Comparison of ENCODE assay signal across 8 cellular contexts in the genomic region with DNA sequence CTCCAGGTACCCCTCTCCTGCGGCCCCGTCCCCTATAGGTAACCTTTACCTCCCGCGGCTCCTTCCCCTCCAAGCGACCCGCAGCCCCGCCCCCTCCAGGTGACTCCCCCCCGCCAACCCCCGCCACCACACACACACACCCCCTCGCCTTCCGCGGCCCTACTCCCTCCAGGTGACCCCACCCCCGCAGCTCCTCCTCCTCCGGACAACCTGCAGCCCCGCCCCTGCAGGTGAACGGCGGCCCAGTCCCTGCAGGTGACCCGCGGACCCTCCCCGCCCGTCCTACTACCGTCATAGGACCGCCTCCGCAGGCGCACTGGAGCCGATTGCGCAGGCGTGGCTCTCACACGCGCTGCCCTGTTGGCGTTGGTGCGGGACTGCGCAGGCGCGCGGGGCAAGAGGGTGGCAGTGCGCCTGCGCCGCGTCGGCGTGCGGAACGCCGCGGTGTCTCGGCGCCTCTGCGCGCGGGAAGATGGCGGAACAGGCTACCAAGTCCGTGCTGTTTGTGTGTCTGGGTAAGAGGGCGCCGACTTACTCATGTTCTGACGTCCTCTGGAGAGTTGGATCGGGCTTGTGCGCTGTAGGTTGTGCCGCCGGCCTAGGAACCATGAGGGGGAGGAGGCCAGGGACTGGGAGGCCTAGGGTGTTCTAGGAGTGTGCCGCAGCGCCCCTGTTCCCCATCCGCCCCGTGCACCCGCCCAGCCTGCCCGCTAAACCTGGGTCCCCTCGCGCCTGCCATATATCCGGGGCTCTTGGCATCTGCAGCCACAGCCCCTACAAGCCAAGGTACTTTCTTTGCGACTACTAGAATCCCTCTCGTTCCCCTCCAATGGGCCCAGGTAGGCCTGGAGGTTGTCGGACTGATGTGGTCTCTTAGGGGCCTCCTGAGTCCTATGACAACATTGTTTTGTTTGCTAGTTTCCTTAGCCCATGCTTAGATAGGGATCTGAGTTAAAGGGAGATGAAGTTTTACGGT. TPM values are rescaled to one million over a fixed set of nuclear protein-coding genes. Genes with fewer than 3 reads are reported as not detected.
DNase-seq lines count a peak whose midpoint lies in the region; ATAC-seq lines count a peak whose summit lies in the region.

A gene (plus strand): TSS at position 455 of the 976 bp plus-strand sequence. CDS start 18 bp downstream, at position 473.

- no peak within 1 kb of the TSS for H2BK15ac ChIP-seq in mesendoderm (replicated peaks; ENCODE audit: low read depth)

- no peaks in the 10 kb centered on the region for H3K9me3 ChIP-seq in HUES48 (ENCODE audit: control insufficient read depth, insufficient read depth, low read length)
- H3K9me3 ChIP-seq in NT2/D1 (ENCODE audit: insufficient read depth, low read length): no peaks in the 10 kb centered on the region
- no peaks in the 10 kb centered on the region for H3K9me3 ChIP-seq in endocrine pancreas (ENCODE audit: control insufficient read depth, low read length)

- H3K4me1 ChIP-seq in HUES48 (ENCODE audit: control insufficient read depth, insufficient read depth, low read length): peaks cover 34% of the 10 kb centered on the region
- H3K4me1 ChIP-seq in NT2/D1 (ENCODE audit: insufficient read depth, insufficient read length): no peaks in the 10 kb centered on the region
- peaks cover 33% of the 10 kb centered on the region for H3K4me1 ChIP-seq in endocrine pancreas (ENCODE audit: control insufficient read depth, insufficient read depth, low read length)
- peaks cover 1% of the 10 kb centered on the region for H3K4me1 ChIP-seq in mesendoderm (ENCODE audit: control insufficient read depth, low read depth, low read length)

- peak within 1 kb of the TSS; percentile 99 for H3K56ac ChIP-seq in mesendoderm (ENCODE audit: low read length)

- CTCF ChIA-PET in activated CD8-positive, alpha-beta memory T cell treated with anti-CD3 and anti-CD28 coated beads, Interleukin-2, amount 10 ng/mL, durations not matched to agents 7 days and 5 days (lab: Charles Lee): interaction anchor here (1.0 to 3.8 kb wide), 3 partner anchors 10 to 18 kb away, joined by 4 to 12 read pairs (median 7); no protein-coding TSS in a partner anchor

- H3K27ac ChIP-seq in HUES48 (ENCODE audit: low read depth, low read length) (peak within 1 kb of the TSS; percentile 89), mesendoderm (ENCODE audit: low read depth, low read length) (peak within 1 kb of the TSS; percentile 28)

- H4K5ac ChIP-seq in mesendoderm (ENCODE audit: low read length): no peak within 1 kb of the TSS

- peak within 1 kb of the TSS; percentile 94 for H3K27ac Mint-ChIP-seq in activated CD8-positive, alpha-beta memory T cell treated with anti-CD3 and anti-CD28 coated beads, Interleukin-2, amount 10 ng/mL, durations not matched to agents 7 days and 5 days

- no peaks in the 10 kb centered on the region for H3K9me3 Mint-ChIP-seq in activated CD8-positive, alpha-beta memory T cell treated with anti-CD3 and anti-CD28 coated beads, Interleukin-2, amount 10 ng/mL, durations not matched to agents 7 days and 5 days (ENCODE audit: low read depth)

- H3K79me2 ChIP-seq in mesendoderm (ENCODE audit: control insufficient read depth, insufficient read depth, low read length): peaks cover 46% of the 10 kb centered on the region

- H2BK120ac ChIP-seq in mesendoderm (ENCODE audit: low read depth, low read length): no peak within 1 kb of the TSS

- H3K4me3 ChIP-seq in HUES48 (ENCODE audit: low read depth, low read length) (peak within 1 kb of the TSS; percentile 90), NT2/D1 (ENCODE audit: insufficient read length, low read depth) (peak within 1 kb of the TSS; percentile 90), endocrine pancreas (ENCODE audit: control insufficient read depth, insufficient read depth, low read length) (peak within 1 kb of the TSS; percentile 91), mesendoderm (ENCODE audit: low read length) (peak within 1 kb of the TSS; percentile 96)

- peak within 1 kb of the TSS; percentile 77 for H2BK5ac ChIP-seq in mesendoderm (ENCODE audit: low read length)

- peaks cover 5% of the 10 kb centered on the region; the same call in 1 of the 2 replicates for H3K36me3 ChIP-seq in HUES48 (ENCODE audit: control insufficient read depth, insufficient read depth, low read length)
- peaks cover 33% of the 10 kb centered on the region for H3K36me3 ChIP-seq in NT2/D1 (ENCODE audit: insufficient read depth, insufficient read length, low read length)
- no peaks in the 10 kb centered on the region for H3K36me3 ChIP-seq in endocrine pancreas (ENCODE audit: control insufficient read depth, insufficient read depth, low read length)
- no peaks in the 10 kb centered on the region for H3K36me3 ChIP-seq in mesendoderm (ENCODE audit: control insufficient read depth, insufficient read depth, low read length)

- peaks cover 16% of the 10 kb centered on the region for H3K27me3 ChIP-seq in HUES48 (ENCODE audit: control insufficient read depth, insufficient read depth, low read length)
- H3K27me3 ChIP-seq in NT2/D1 (ENCODE audit: insufficient read depth, insufficient read length): no peaks in the 10 kb centered on the region
- no peaks in the 10 kb centered on the region for H3K27me3 ChIP-seq in endocrine pancreas (ENCODE audit: control insufficient read depth, insufficient read depth, low read length)
- H3K27me3 ChIP-seq in mesendoderm (ENCODE audit: insufficient read depth, low read length, poor library complexity): no peaks in the 10 kb centered on the region

- H3K36me3 Mint-ChIP-seq in activated CD8-positive, alpha-beta memory T cell treated with anti-CD3 and anti-CD28 coated beads, Interleukin-2, amount 10 ng/mL, durations not matched to agents 7 days and 5 days: peaks cover 17% of the 10 kb centered on the region

- ATAC-seq in GM21423 (IDR thresholded peaks at IDR 0.05; ENCODE audit: unreplicated experiment): peak; percentile 90
- ATAC-seq in activated CD8-positive, alpha-beta memory T cell treated with anti-CD3 and anti-CD28 coated beads, Interleukin-2, amount 10 ng/mL, durations not matched to agents 7 days and 5 days: peak; percentile 90

- no CpG with 5 or more reads among the region's 73 CpGs for WGBS in mesendoderm (ENCODE audit: extremely low coverage, insufficient coverage, low lambda C conversion rate)

- peak within 1 kb of the TSS; percentile 65 for H3K4ac ChIP-seq in mesendoderm (ENCODE audit: low read depth, low read length)

- H3K9ac ChIP-seq in HUES48 (ENCODE audit: low read depth, low read length) (peak within 1 kb of the TSS; percentile 94), NT2/D1 (ENCODE audit: insufficient read length, low read depth) (peak within 1 kb of the TSS; percentile 96), endocrine pancreas (ENCODE audit: control insufficient read depth, insufficient read depth, low read length) (peak within 1 kb of the TSS; percentile 88), mesendoderm (ENCODE audit: low read length) (peak within 1 kb of the TSS; percentile 96)

- H3K27me3 Mint-ChIP-seq in activated CD8-positive, alpha-beta memory T cell treated with anti-CD3 and anti-CD28 coated beads, Interleukin-2, amount 10 ng/mL, durations not matched to agents 7 days and 5 days: no peaks in the 10 kb centered on the region

- peak within 1 kb of the TSS; percentile 11 for H3K23ac ChIP-seq in mesendoderm (ENCODE audit: low read length)

- peak within 1 kb of the TSS; percentile 60 for H4K8ac ChIP-seq in mesendoderm (ENCODE audit: low read depth, low read length)

- H3K4me3 Mint-ChIP-seq in activated CD8-positive, alpha-beta memory T cell treated with anti-CD3 and anti-CD28 coated beads, Interleukin-2, amount 10 ng/mL, durations not matched to agents 7 days and 5 days: peak within 1 kb of the TSS; percentile 94

- no peak within 1 kb of the TSS for H2AK5ac ChIP-seq in mesendoderm (ENCODE audit: low read length)

- H3K4me2 ChIP-seq in mesendoderm (ENCODE audit: low read length): peak within 1 kb of the TSS; percentile 89

- H3K79me1 ChIP-seq in mesendoderm (ENCODE audit: low read length): peaks cover 3% of the 10 kb centered on the region

- H3K4me1 Mint-ChIP-seq in activated CD8-positive, alpha-beta memory T cell treated with anti-CD3 and anti-CD28 coated beads, Interleukin-2, amount 10 ng/mL, durations not matched to agents 7 days and 5 days: peaks cover 39% of the 10 kb centered on the region

- peak within 1 kb of the TSS; percentile 25 for H3K18ac ChIP-seq in mesendoderm (ENCODE audit: low read length)

- DNase-seq in D341Med (ENCODE audit: low spot score): peak; percentile 98
- peak; percentile 97 for DNase-seq in NT2/D1 (ENCODE audit: low read depth, low spot score)
- peak; percentile 95 for DNase-seq in activated CD8-positive, alpha-beta memory T cell treated with anti-CD3 and anti-CD28 coated beads, Interleukin-2, amount 10 ng/mL, durations not matched to agents 7 days and 5 days
- peak; percentile 98 for DNase-seq in mesendoderm
- peak; percentile 95 for DNase-seq in stimulated activated CD8-positive, alpha-beta memory T cell treated with anti-CD3 and anti-CD28 coated beads, Interleukin-12 subunit alpha, Interleukin-12 subunit beta, amount 100 ng/mL, for 4 hours (ENCODE audit: low read depth)

RNA-seq across cellular contexts. Expression of the gene that starts here (rescaled TPM):
- 100 to 1,000 TPM in 1 of 2 experiments, 10 to 100 TPM in 1; 95.2 to 113 TPM for total RNA-seq in activated CD8-positive, alpha-beta memory T cell treated with anti-CD3 and anti-CD28 coated beads, Interleukin-2, amount 10 ng/mL, durations not matched to agents 7 days and 5 days
- 118 TPM for polyA plus RNA-seq in mesendoderm (2013, experiment 1 of 2)
- polyA plus RNA-seq in mesendoderm (2013, experiment 2 of 2): 119 TPM

Comparison
In these comparisons a context has a peak if more than half of its experiments do, and no peak if none do; other contexts are left out.
1. Peak in every context shown above with its lines: DNase-seq, ATAC-seq, H3K4me3 ChIP-seq and H3K27ac ChIP-seq.